1 cellular context compared by ENCODE assay signal in the genomic region with DNA sequence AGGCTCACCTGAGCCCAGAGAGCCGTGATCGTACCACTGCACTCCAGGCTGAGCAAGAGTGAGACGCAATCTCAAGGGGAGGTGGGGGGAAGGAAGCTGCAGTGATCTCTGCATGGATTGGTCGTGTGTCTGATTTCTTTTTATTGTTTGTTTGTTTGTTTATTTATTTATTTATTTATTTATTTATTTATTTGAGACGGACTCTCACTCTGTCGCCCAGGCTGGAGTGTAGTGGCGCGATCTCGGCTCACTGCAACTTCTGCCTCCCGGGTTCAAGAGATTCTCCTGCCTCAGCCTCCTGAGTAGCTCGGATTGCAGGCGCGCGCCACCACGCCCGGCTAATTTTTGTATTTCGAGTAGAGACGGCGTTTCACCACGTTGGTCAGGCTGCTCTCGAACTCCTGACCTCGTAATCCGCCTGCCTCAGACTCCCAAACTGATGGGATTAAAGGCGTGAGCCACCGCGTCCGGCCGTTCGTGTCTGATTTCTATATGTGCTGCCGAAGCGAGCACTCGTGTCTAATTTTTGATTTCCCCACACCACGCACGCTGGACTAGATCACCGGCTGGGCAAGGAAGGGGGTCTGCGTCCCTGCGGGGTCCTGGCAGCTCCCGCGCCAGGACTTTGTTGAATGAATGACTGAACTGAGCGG.
TF ChIP-seq lines count a peak whose summit lies in the region.

No MANE protein-coding gene starts in this region.

TF ChIP-seq in HEK293, 187 proteins besides CTCF, POLR2A, EP300 and RAD21 (continued from another document and continues in another):
- no peak for TF ChIP-seq ATF2 (tag by site-specific recombination; IDR thresholded peaks at IDR 0.05; ENCODE audit: low read depth)
- no peak for TF ChIP-seq ZFHX2 (tag by site-specific recombination; conservative IDR thresholded peaks at IDR 0.05)
- no peak for TF ChIP-seq ZNF23 (tag by site-specific recombination; IDR thresholded peaks at IDR 0.05; ENCODE audit: borderline replicate concordance)
- TF ChIP-seq ZNF24 (tag by site-specific recombination; IDR thresholded peaks at IDR 0.05) = peak; percentile 98
- TF ChIP-seq ZNF555 (tag by site-specific recombination; conservative IDR thresholded peaks at IDR 0.05) = no peak
- TF ChIP-seq, protein P1, sequence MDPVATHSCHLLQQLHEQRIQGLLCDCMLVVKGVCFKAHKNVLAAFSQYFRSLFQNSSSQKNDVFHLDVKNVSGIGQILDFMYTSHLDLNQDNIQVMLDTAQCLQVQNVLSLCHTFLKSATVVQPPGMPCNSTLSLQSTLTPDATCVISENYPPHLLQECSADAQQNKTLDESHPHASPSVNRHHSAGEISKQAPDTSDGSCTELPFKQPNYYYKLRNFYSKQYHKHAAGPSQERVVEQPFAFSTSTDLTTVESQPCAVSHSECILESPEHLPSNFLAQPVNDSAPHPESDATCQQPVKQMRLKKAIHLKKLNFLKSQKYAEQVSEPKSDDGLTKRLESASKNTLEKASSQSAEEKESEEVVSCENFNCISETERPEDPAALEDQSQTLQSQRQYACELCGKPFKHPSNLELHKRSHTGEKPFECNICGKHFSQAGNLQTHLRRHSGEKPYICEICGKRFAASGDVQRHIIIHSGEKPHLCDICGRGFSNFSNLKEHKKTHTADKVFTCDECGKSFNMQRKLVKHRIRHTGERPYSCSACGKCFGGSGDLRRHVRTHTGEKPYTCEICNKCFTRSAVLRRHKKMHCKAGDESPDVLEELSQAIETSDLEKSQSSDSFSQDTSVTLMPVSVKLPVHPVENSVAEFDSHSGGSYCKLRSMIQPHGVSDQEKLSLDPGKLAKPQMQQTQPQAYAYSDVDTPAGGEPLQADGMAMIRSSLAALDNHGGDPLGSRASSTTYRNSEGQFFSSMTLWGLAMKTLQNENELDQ (tag by site-specific recombination; IDR thresholded peaks at IDR 0.05; ENCODE audit: low read depth) = no peak
- peak; percentile 70 for TF ChIP-seq ZNF426 (tag by site-specific recombination; IDR thresholded peaks at IDR 0.05)
- TF ChIP-seq, protein P2, sequence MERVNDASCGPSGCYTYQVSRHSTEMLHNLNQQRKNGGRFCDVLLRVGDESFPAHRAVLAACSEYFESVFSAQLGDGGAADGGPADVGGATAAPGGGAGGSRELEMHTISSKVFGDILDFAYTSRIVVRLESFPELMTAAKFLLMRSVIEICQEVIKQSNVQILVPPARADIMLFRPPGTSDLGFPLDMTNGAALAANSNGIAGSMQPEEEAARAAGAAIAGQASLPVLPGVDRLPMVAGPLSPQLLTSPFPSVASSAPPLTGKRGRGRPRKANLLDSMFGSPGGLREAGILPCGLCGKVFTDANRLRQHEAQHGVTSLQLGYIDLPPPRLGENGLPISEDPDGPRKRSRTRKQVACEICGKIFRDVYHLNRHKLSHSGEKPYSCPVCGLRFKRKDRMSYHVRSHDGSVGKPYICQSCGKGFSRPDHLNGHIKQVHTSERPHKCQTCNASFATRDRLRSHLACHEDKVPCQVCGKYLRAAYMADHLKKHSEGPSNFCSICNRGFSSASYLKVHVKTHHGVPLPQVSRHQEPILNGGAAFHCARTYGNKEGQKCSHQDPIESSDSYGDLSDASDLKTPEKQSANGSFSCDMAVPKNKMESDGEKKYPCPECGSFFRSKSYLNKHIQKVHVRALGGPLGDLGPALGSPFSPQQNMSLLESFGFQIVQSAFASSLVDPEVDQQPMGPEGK (tag by site-specific recombination; IDR thresholded peaks at IDR 0.05) = no peak
- no peak for TF ChIP-seq TRIM28 (IDR thresholded peaks at IDR 0.05; ENCODE audit: borderline replicate concordance, low read length)
- peak; percentile 94 for TF ChIP-seq ZNF266 (tag by site-specific recombination; IDR thresholded peaks at IDR 0.05; ENCODE audit: low read depth)
- TF ChIP-seq ZNF223 (tag by site-specific recombination; IDR thresholded peaks at IDR 0.05) = no peak
- TF ChIP-seq ZNF18 (tag by site-specific recombination; IDR thresholded peaks at IDR 0.05) = 0 out of 2 replicates have a peak, but pooled peaks have one; percentile 44
- TF ChIP-seq ZBTB21 (tag by site-specific recombination; IDR thresholded peaks at IDR 0.05) = peak; percentile 65; the same call in 1 of the 2 replicates
- TF ChIP-seq ZNF585B (tag by site-specific recombination; IDR thresholded peaks at IDR 0.05) = no peak
- TF ChIP-seq ELK4 (IDR thresholded peaks at IDR 0.05; ENCODE audit: borderline replicate concordance, low read depth, low read length) = no peak
- TF ChIP-seq, protein P3, sequence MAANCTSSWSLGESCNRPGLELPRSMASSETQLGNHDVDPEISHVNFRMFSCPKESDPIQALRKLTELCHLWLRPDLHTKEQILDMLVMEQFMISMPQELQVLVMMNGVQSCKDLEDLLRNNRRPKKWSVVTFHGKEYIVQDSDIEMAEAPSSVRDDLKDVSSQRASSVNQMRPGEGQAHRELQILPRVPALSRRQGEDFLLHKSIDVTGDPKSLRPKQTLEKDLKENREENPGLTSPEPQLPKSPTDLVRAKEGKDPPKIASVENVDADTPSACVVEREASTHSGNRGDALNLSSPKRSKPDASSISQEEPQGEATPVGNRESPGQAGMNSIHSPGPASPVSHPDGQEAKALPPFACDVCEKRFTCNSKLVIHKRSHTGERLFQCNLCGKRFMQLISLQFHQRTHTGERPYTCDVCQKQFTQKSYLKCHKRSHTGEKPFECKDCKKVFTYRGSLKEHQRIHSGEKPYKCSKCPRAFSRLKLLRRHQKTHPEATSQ (tag by site-specific recombination; IDR thresholded peaks at IDR 0.05) = no peak
- no peak for TF ChIP-seq ZNF830 (tag by site-specific recombination; IDR thresholded peaks at IDR 0.05; ENCODE audit: low read depth)
- TF ChIP-seq KLF9 (tag by site-specific recombination; IDR thresholded peaks at IDR 0.05; ENCODE audit: low read depth) = no peak
- TF ChIP-seq ZNF473 (tag by site-specific recombination; IDR thresholded peaks at IDR 0.05) = no peak
- no peak for TF ChIP-seq ZNF416 (tag by site-specific recombination; IDR thresholded peaks at IDR 0.05)
- peak; percentile 91 for TF ChIP-seq ZNF394 (tag by site-specific recombination; IDR thresholded peaks at IDR 0.05; ENCODE audit: borderline replicate concordance)
- TF ChIP-seq ZNF335 (tag by site-specific recombination; conservative IDR thresholded peaks at IDR 0.05) = peak; percentile 99
- TF ChIP-seq GFI1B (tag by site-specific recombination; IDR thresholded peaks at IDR 0.05) = peak; percentile 47; the same call in 1 of the 2 replicates
- TF ChIP-seq ZNF664 (tag by site-specific recombination; IDR thresholded peaks at IDR 0.05) = peak; percentile 70; the same call in 1 of the 2 replicates
- TF ChIP-seq ZNF202 (tag by site-specific recombination; IDR thresholded peaks at IDR 0.05; ENCODE audit: borderline replicate concordance) = no peak
- TF ChIP-seq ZNF302 (tag by site-specific recombination; IDR thresholded peaks at IDR 0.05; ENCODE audit: low read depth) = 0 out of 2 replicates have a peak, but pooled peaks have one; percentile 22
- 0 out of 2 replicates have a peak, but pooled peaks have one; percentile 52 for TF ChIP-seq ZNF704 (tag by site-specific recombination; IDR thresholded peaks at IDR 0.05)
- 0 out of 2 replicates have a peak, but pooled peaks have one; percentile 17 for TF ChIP-seq BCL11B (tag by site-specific recombination; IDR thresholded peaks at IDR 0.05; ENCODE audit: low read depth)
- peak; percentile 78 for TF ChIP-seq ZNF623 (tag by site-specific recombination; IDR thresholded peaks at IDR 0.05)
- TF ChIP-seq GLI4 (tag by site-specific recombination; IDR thresholded peaks at IDR 0.05) = no peak
- TF ChIP-seq ZBTB44 (tag by site-specific recombination; IDR thresholded peaks at IDR 0.05) = no peak
- TF ChIP-seq TCF7L2 (IDR thresholded peaks at IDR 0.05; ENCODE audit: borderline replicate concordance, low read depth, low read length) = no peak
- TF ChIP-seq BCL6B (tag by site-specific recombination; IDR thresholded peaks at IDR 0.05) = no peak
- no peak for TF ChIP-seq EGR2 (tag by site-specific recombination; IDR thresholded peaks at IDR 0.05; ENCODE audit: low read depth)
- no peak for TF ChIP-seq ZSCAN23 (tag by site-specific recombination; IDR thresholded peaks at IDR 0.05)
- no peak for TF ChIP-seq ZFP41 (tag by site-specific recombination; IDR thresholded peaks at IDR 0.05; ENCODE audit: borderline replicate concordance)
